In the genomic region with DNA sequence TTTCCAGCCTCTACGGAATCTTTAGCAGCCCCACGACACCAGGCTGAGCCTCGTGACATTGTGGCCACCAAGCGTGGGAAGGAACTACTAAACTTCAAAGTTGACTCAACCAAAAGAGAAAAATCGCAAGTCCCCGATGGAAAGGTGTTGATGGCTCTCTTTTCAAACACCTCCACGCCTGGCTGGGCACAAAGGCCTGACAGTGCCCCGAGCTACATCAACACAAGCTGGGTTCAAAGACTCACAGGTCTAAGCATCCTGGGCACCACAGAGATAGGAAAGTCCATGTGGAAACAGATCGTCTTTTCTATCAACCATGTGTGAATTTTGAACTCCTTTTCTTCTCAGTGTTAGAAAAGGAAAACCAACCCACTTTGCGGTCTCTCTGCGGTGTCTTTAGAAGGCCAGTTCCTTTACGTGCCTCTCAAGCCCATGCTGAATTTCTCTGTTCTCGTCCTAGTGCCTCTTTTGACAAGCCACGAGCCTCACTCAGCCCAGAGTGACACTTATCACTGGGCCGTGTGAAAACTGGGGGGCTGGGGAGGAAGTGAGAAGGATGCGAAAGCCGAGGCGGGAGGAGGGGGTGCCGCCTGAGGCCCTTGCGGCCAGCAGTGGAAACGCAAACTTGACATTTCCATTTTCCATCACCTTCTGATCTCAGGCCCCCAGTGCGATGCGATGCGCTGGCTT, we compare ENCODE assay signal across 1 cellular context.
TF ChIP-seq lines count a peak whose summit lies in the region.

No MANE protein-coding gene starts in this region.

TF ChIP-seq in K562, 482 proteins besides CTCF, POLR2A, EP300 and RAD21 (continued from another document):
- TF ChIP-seq MAZ (CRISPR knock-in tag; conservative IDR thresholded peaks at IDR 0.05 in 1 of 2, IDR thresholded peaks at IDR 0.05 in 1 of 2) (no peak), FOXK2 (conservative IDR thresholded peaks at IDR 0.05 in 1 of 2, IDR thresholded peaks at IDR 0.05 in 1 of 2; ENCODE audit: low read depth in 2 of 2) (no peak), CBX8 (IDR thresholded peaks at IDR 0.05; ENCODE audit: borderline replicate concordance, extremely low read depth, low read depth, low read length, poor library complexity, severe bottlenecking) (no peak), YBX1 (IDR thresholded peaks at IDR 0.05) (no peak), MAX (CRISPR knock-in tag; IDR thresholded peaks at IDR 0.05) (0 out of 2 replicates have a peak, but pooled peaks have one; percentile 14), ZNF324 (CRISPR knock-in tag; IDR thresholded peaks at IDR 0.05) (no peak), SPI1 (IDR thresholded peaks at IDR 0.05; ENCODE audit: borderline replicate concordance, low read depth, low read length) (peak; percentile 63; the same call in 1 of the 2 replicates), HLTF (IDR thresholded peaks at IDR 0.05) (no peak), PREB (CRISPR knock-in tag; IDR thresholded peaks at IDR 0.05) (no peak), VEZF1 (CRISPR knock-in tag; IDR thresholded peaks at IDR 0.05) (peak; percentile 40; the same call in 1 of the 2 replicates), ESRRA (IDR thresholded peaks at IDR 0.05; ENCODE audit: borderline replicate concordance, low read depth) (no peak), MAFK (IDR thresholded peaks at IDR 0.05; ENCODE audit: low read length) (no peak), LCOR (CRISPR knock-in tag; IDR thresholded peaks at IDR 0.05) (0 out of 2 replicates have a peak, but pooled peaks have one; percentile 12), ZNF184 (CRISPR knock-in tag; IDR thresholded peaks at IDR 0.05) (no peak), NFRKB (IDR thresholded peaks at IDR 0.05; ENCODE audit: low read depth) (no peak), ZNF740 (CRISPR knock-in tag; IDR thresholded peaks at IDR 0.05) (peak; percentile 70), ZNF740 (tag; IDR thresholded peaks at IDR 0.05) (no peak), GABPA (tag; conservative IDR thresholded peaks at IDR 0.05; ENCODE audit: low read depth) (0 out of 2 replicates have a peak, but pooled peaks have one; percentile 17), ZNF146 (CRISPR knock-in tag; IDR thresholded peaks at IDR 0.05; ENCODE audit: unreplicated experiment) (no peak)
- TF ChIP-seq, protein P1, sequence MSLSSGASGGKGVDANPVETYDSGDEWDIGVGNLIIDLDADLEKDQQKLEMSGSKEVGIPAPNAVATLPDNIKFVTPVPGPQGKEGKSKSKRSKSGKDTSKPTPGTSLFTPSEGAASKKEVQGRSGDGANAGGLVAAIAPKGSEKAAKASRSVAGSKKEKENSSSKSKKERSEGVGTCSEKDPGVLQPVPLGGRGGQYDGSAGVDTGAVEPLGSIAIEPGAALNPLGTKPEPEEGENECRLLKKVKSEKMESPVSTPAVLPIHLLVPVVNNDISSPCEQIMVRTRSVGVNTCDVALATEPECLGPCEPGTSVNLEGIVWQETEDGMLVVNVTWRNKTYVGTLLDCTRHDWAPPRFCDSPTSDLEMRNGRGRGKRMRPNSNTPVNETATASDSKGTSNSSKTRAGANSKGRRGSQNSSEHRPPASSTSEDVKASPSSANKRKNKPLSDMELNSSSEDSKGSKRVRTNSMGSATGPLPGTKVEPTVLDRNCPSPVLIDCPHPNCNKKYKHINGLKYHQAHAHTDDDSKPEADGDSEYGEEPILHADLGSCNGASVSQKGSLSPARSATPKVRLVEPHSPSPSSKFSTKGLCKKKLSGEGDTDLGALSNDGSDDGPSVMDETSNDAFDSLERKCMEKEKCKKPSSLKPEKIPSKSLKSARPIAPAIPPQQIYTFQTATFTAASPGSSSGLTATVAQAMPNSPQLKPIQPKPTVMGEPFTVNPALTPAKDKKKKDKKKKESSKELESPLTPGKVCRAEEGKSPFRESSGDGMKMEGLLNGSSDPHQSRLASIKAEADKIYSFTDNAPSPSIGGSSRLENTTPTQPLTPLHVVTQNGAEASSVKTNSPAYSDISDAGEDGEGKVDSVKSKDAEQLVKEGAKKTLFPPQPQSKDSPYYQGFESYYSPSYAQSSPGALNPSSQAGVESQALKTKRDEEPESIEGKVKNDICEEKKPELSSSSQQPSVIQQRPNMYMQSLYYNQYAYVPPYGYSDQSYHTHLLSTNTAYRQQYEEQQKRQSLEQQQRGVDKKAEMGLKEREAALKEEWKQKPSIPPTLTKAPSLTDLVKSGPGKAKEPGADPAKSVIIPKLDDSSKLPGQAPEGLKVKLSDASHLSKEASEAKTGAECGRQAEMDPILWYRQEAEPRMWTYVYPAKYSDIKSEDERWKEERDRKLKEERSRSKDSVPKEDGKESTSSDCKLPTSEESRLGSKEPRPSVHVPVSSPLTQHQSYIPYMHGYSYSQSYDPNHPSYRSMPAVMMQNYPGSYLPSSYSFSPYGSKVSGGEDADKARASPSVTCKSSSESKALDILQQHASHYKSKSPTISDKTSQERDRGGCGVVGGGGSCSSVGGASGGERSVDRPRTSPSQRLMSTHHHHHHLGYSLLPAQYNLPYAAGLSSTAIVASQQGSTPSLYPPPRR (CRISPR knock-in tag; IDR thresholded peaks at IDR 0.05; ENCODE audit: borderline replicate concordance): no peak
- TF ChIP-seq, protein P2, sequence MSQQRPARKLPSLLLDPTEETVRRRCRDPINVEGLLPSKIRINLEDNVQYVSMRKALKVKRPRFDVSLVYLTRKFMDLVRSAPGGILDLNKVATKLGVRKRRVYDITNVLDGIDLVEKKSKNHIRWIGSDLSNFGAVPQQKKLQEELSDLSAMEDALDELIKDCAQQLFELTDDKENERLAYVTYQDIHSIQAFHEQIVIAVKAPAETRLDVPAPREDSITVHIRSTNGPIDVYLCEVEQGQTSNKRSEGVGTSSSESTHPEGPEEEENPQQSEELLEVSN (IDR thresholded peaks at IDR 0.05; ENCODE audit: borderline replicate concordance in 1 of 2, extremely low read depth in 1 of 2, insufficient read depth in 1 of 2, insufficient read length in 1 of 2, low read depth in 1 of 2, low read length in 1 of 2, poor library complexity in 1 of 2, severe bottlenecking in 1 of 2): peak in 1 of 2 experiments; percentile 30
- TF ChIP-seq, protein P3, sequence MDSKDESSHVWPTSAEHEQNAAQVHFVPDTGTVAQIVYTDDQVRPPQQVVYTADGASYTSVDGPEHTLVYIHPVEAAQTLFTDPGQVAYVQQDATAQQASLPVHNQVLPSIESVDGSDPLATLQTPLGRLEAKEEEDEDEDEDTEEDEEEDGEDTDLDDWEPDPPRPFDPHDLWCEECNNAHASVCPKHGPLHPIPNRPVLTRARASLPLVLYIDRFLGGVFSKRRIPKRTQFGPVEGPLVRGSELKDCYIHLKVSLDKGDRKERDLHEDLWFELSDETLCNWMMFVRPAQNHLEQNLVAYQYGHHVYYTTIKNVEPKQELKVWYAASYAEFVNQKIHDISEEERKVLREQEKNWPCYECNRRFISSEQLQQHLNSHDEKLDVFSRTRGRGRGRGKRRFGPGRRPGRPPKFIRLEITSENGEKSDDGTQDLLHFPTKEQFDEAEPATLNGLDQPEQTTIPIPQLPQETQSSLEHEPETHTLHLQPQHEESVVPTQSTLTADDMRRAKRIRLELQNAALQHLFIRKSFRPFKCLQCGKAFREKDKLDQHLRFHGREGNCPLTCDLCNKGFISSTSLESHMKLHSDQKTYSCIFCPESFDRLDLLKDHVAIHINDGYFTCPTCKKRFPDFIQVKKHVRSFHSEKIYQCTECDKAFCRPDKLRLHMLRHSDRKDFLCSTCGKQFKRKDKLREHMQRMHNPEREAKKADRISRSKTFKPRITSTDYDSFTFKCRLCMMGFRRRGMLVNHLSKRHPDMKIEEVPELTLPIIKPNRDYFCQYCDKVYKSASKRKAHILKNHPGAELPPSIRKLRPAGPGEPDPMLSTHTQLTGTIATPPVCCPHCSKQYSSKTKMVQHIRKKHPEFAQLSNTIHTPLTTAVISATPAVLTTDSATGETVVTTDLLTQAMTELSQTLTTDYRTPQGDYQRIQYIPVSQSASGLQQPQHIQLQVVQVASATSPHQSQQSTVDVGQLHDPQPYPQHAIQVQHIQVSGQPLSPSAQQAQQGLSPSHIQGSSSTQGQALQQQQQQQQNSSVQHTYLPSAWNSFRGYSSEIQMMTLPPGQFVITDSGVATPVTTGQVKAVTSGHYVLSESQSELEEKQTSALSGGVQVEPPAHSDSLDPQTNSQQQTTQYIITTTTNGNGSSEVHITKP (IDR thresholded peaks at IDR 0.05; ENCODE audit: partially characterized antibody): no peak
- TF ChIP-seq, protein P4, sequence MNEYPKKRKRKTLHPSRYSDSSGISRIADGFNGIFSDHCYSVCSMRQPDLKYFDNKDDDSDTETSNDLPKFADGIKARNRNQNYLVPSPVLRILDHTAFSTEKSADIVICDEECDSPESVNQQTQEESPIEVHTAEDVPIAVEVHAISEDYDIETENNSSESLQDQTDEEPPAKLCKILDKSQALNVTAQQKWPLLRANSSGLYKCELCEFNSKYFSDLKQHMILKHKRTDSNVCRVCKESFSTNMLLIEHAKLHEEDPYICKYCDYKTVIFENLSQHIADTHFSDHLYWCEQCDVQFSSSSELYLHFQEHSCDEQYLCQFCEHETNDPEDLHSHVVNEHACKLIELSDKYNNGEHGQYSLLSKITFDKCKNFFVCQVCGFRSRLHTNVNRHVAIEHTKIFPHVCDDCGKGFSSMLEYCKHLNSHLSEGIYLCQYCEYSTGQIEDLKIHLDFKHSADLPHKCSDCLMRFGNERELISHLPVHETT (CRISPR knock-in tag; conservative IDR thresholded peaks at IDR 0.05 in 1 of 2, IDR thresholded peaks at IDR 0.05 in 1 of 2): no peak
TF ChIP-seq in K562: peak in this region for 9.
